8 cellular contexts compared by ENCODE assay signal in the genomic region with DNA sequence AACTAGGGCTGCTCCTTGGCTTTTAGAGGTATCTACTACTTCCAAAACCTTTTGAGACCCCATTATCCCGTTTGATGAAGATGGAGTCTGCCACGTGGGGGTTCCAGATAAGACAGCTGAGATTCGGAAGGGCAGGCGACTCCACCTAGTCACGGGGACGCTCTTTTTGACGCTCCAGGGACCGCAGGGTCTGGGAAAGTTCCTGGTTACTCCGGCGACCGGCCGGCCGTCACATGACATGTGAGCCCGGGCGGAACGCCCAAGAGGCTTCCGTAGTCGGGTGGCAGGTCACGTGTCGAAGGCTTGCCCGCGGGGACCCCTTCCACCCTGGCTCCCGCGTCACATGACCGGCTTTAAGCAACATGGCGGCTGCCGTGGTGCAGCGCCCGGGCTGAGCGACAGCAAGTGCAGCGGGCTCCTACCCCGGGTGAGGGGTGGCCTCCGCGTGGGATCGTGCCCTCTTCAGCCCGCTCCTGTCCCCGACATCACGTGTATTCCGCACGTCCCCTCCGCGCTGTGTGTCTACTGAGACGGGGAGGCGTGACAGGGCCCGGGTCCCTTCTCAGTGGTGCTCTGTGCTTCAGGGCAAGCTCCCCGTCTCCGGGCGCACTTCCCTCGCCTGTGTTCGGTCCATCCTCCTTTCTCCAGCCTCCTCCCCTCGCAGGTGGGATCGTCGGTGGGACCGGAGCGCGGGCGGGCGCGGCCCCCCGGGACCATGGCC. TPM values are rescaled to one million over a fixed set of nuclear protein-coding genes. Genes with fewer than 3 reads are reported as not detected.
DNase-seq lines count a peak whose midpoint lies in the region; ATAC-seq, FAIRE-seq and TF ChIP-seq lines count a peak whose summit lies in the region.

A gene with protein sequence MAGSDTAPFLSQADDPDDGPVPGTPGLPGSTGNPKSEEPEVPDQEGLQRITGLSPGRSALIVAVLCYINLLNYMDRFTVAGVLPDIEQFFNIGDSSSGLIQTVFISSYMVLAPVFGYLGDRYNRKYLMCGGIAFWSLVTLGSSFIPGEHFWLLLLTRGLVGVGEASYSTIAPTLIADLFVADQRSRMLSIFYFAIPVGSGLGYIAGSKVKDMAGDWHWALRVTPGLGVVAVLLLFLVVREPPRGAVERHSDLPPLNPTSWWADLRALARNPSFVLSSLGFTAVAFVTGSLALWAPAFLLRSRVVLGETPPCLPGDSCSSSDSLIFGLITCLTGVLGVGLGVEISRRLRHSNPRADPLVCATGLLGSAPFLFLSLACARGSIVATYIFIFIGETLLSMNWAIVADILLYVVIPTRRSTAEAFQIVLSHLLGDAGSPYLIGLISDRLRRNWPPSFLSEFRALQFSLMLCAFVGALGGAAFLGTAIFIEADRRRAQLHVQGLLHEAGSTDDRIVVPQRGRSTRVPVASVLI (plus strand): TSS at position 342 of the 721 bp plus-strand sequence. CDS start 374 bp downstream, at position 716.

- 0% methylated on average over 28 of the region's 60 CpGs for WGBS in HepG2 (ENCODE audit: low lambda C conversion rate)

- no peaks in the 10 kb centered on the region for H3K9me3 ChIP-seq in BLaER1
- no peaks in the 10 kb centered on the region for H3K9me3 ChIP-seq in HepG2 (ENCODE audit: low read length)

- TF ChIP-seq POLR2A in HepG2 (IDR thresholded peaks at IDR 0.05; ENCODE audit: insufficient read depth in 1 of 2, low read depth in 2 of 2, low read length in 2 of 2): peak; percentile 88 to 89

- H3K4me2 ChIP-seq in BLaER1 (peak within 1 kb of the TSS; percentile 99), HepG2 (ENCODE audit: low read depth, low read length) (peak within 1 kb of the TSS; percentile 94)

- TF ChIP-seq RAD21 in HepG2 (CRISPR knock-in tag; IDR thresholded peaks at IDR 0.05): peak; percentile 58; the same call in 1 of the 2 replicates

- peaks cover 17% of the 10 kb centered on the region for H3K79me2 ChIP-seq in HepG2 (ENCODE audit: insufficient read depth, low read length)

- H3K27me3 ChIP-seq in BLaER1 (no peaks in the 10 kb centered on the region), HepG2 (ENCODE audit: control insufficient read depth in 1 of 2, insufficient read depth in 2 of 2, low read length in 2 of 2) (no peaks in the 10 kb centered on the region; a peak in 1 of 5 replicates)

- ATAC-seq in GM19372 (IDR thresholded peaks at IDR 0.05; ENCODE audit: low read depth, unreplicated experiment): peak; percentile 93
- ATAC-seq in HG03558 (IDR thresholded peaks at IDR 0.05; ENCODE audit: extremely low read depth, unreplicated experiment): peak; percentile 68
- peak; percentile 91 for ATAC-seq in HepG2

- BruUV-seq in HepG2 (replicated peaks; lab: Mats Ljungman, UMichigan): no TSS peak

- H3K4me3 ChIP-seq in BLaER1 (peak within 1 kb of the TSS; percentile 96), HepG2 (replicated peaks in 1 of 3; ENCODE audit: insufficient read depth in 1 of 3, low read depth in 2 of 3, low read length in 3 of 3) (peak within 1 kb of the TSS; percentile 93 to 100 (median 100))

- intact Hi-C loops in HepG2 (cut with micrococcal nuclease; ENCODE audit: unreplicated experiment): no loop called here

- FAIRE-seq in HepG2 (lab: Jason Lieb, UNC): peak; percentile 84

- POLR2A ChIA-PET in HepG2 (lab: Yijun Ruan, JAX): interaction anchor here (1.0 to 1.9 kb wide), 8 partner anchors 8 to 152 kb away, joined by 3 to 10 read pairs (median 5); a partner anchor contains a TSS

- TF ChIP-seq EP300 in HepG2 (IDR thresholded peaks at IDR 0.05; ENCODE audit: low read depth in 2 of 2, low read length in 2 of 2) (peak in 1 of 2 experiments; percentile 42; a peak in 1 of 4 replicates), HepG2 (CRISPR knock-in tag; IDR thresholded peaks at IDR 0.05; ENCODE audit: borderline replicate concordance) (no peak; the same call in 1 of the 2 replicates)

- H3K4me1 ChIP-seq in BLaER1 (peaks cover 24% of the 10 kb centered on the region), HepG2 (ENCODE audit: insufficient read depth, low read length) (peaks cover 24% of the 10 kb centered on the region)

- DNase-seq in NCI-H774 (lab: John Stamatoyannopoulos, UW): peak; percentile 90
- peak; percentile 86 to 89 for DNase-seq in activated CD4-positive, alpha-beta T cell treated with anti-CD3 and anti-CD28 coated beads, Interleukin-2, amount 50 U/mL, for 4 hours
- peak; percentile 94 to 98 for DNase-seq in dermis microvascular lymphatic vessel endothelial cell (ENCODE audit: low read depth in 2 of 2)
- peak; percentile 94 for DNase-seq in HepG2 (ENCODE audit: low spot score)
- peak; percentile 91 for DNase-seq in stimulated activated CD4-positive, alpha-beta T cell treated with anti-CD3 and anti-CD28 coated beads, Interleukin-4, amount 100 ng/mL, for 1 hour

- peak; percentile 29; the same call in 1 of the 2 replicates for TF ChIP-seq CTCF in HepG2 (CRISPR knock-in tag; IDR thresholded peaks at IDR 0.05)

- H4K20me1 ChIP-seq in BLaER1 (no peaks in the 10 kb centered on the region), HepG2 (ENCODE audit: insufficient read depth, low read length) (no peaks in the 10 kb centered on the region)

- H3K9ac ChIP-seq in BLaER1 (peak within 1 kb of the TSS; percentile 88), HepG2 (ENCODE audit: insufficient read depth, low read depth, low read length) (peak within 1 kb of the TSS; percentile 88)

- CTCF ChIA-PET in HepG2 (lab: Yijun Ruan, JAX; ENCODE audit: low intra/inter-chr PET ratio, low total read pairs): no interaction called here

- peak within 1 kb of the TSS; percentile 90 for H2AFZ ChIP-seq in HepG2 (ENCODE audit: low read length)

- in situ Hi-C loops in HepG2 (cut with HindIII; ENCODE audit: extremely low pct_ligation_motif_present, low pct_unique_long_range_greater_than_20kb): no loop called here

- peaks cover 19% of the 10 kb centered on the region for H3K36me3 ChIP-seq in BLaER1
- H3K36me3 ChIP-seq in HepG2 (replicated peaks in 1 of 2; ENCODE audit: control insufficient read depth in 1 of 2, insufficient read depth in 2 of 2, low read length in 2 of 2): peaks cover 9 to 11% of the 10 kb centered on the region in 2 experiments; a peak in 3 of 5 replicates

- H3K27ac ChIP-seq in BLaER1 (peak within 1 kb of the TSS; percentile 87), HepG2 (ENCODE audit: extremely low read length, insufficient read depth, low read length) (peak within 1 kb of the TSS; percentile 60)

TF ChIP-seq in HepG2, 621 proteins besides CTCF, POLR2A, EP300 and RAD21 (continues in another document):
- TF ChIP-seq, protein P1, sequence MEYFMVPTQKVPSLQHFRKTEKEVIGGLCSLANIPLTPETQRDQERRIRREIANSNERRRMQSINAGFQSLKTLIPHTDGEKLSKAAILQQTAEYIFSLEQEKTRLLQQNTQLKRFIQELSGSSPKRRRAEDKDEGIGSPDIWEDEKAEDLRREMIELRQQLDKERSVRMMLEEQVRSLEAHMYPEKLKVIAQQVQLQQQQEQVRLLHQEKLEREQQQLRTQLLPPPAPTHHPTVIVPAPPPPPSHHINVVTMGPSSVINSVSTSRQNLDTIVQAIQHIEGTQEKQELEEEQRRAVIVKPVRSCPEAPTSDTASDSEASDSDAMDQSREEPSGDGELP (IDR thresholded peaks at IDR 0.05; ENCODE audit: borderline replicate concordance, low read depth): peak; percentile 92; the same call in 1 of the 2 replicates
- TF ChIP-seq FOXK1 (CRISPR knock-in tag; IDR thresholded peaks at IDR 0.05; ENCODE audit: borderline replicate concordance, low read depth) (peak; percentile 96), FOXC1 (CRISPR knock-in tag; IDR thresholded peaks at IDR 0.05; ENCODE audit: borderline replicate concordance) (peak; percentile 93), ONECUT2 (CRISPR knock-in tag; IDR thresholded peaks at IDR 0.05) (peak; percentile 59; the same call in 1 of the 2 replicates), NFYB (CRISPR knock-in tag; IDR thresholded peaks at IDR 0.05) (peak; percentile 75), ZNF850 (CRISPR knock-in tag; conservative IDR thresholded peaks at IDR 0.05) (no peak; the same call in 1 of the 2 replicates), BRD4 (CRISPR knock-in tag; IDR thresholded peaks at IDR 0.05) (peak; percentile 92), DMAP1 (CRISPR knock-in tag; IDR thresholded peaks at IDR 0.05) (peak; percentile 93), SOX6 (IDR thresholded peaks at IDR 0.05) (no peak), SOX6 (CRISPR knock-in tag; IDR thresholded peaks at IDR 0.05) (peak; percentile 74), MED13 (CRISPR knock-in tag; IDR thresholded peaks at IDR 0.05) (peak; percentile 72; the same call in 1 of the 2 replicates), ZNF816 (CRISPR knock-in tag; IDR thresholded peaks at IDR 0.05; ENCODE audit: borderline replicate concordance) (no peak), SNAI1 (CRISPR knock-in tag; IDR thresholded peaks at IDR 0.05; ENCODE audit: borderline replicate concordance) (peak; percentile 93)

RNA-seq across cellular contexts. Expression of the gene that starts here (rescaled TPM):
- total RNA-seq in dermis microvascular lymphatic vessel endothelial cell (20.8 and 38.9 TPM in 2 replicates), HepG2 (2016; rRNA removed; fragmentation: Illumina TruSeq; extraction: Trizol) (18.3 and 38.8 TPM in 2 replicates)
- 13.0 and 15.9 TPM in 2 replicates for total RNA-seq in HepG2 (2016; cell fraction: cytosol; rRNA removed; fragmentation: Illumina TruSeq; extraction: Trizol; ENCODE audit: low read depth)
- 17.8 and 38.0 TPM in 2 replicates for total RNA-seq in HepG2 (2016; cell fraction: insoluble cytoplasmic fraction; rRNA removed; fragmentation: Illumina TruSeq; extraction: Trizol)
- total RNA-seq in HepG2 (2016; cell fraction: membrane; rRNA removed; fragmentation: Illumina TruSeq; extraction: Trizol): 23.6 and 31.2 TPM in 2 replicates
- 30.5 and 35.2 TPM in 2 replicates for total RNA-seq in HepG2 (2016; cell fraction: nucleus; rRNA removed; fragmentation: Illumina TruSeq; extraction: Trizol)
- polyA plus RNA-seq in HepG2 (2011; rRNA removed): 24.3 and 25.6 TPM in 2 replicates
- 25.3 and 36.6 TPM in 2 replicates for polyA plus RNA-seq in HepG2 (2011; cell fraction: cytosol; rRNA removed)
- polyA plus RNA-seq in HepG2 (2011; cell fraction: nucleus; rRNA removed): 80.6 and 105 TPM in 2 replicates
- polyA plus RNA-seq in HepG2 (2012): 25.8 and 30.2 TPM in 2 replicates
- 16.4 and 19.8 TPM in 2 replicates for polyA plus RNA-seq in HepG2 (2016; cell fraction: cytosol; fragmentation: Illumina TruSeq; extraction: Trizol; ENCODE audit: low read depth)
- 25.1 and 26.7 TPM in 2 replicates for polyA plus RNA-seq in HepG2 (2016; cell fraction: insoluble cytoplasmic fraction; fragmentation: Illumina TruSeq; extraction: Trizol; ENCODE audit: low read depth)
- polyA plus RNA-seq in HepG2 (2016; cell fraction: membrane; fragmentation: Illumina TruSeq; extraction: Trizol; ENCODE audit: low read depth): 23.9 and 29.7 TPM in 2 replicates
- polyA plus RNA-seq in HepG2 (2016; cell fraction: nucleus; fragmentation: Illumina TruSeq; extraction: Trizol; ENCODE audit: insufficient read depth, low read depth): 75.3 and 81.1 TPM in 2 replicates
- polyA minus RNA-seq in HepG2 (2011; rRNA and poly(A)+ RNA removed; ENCODE audit: low replicate concordance): 60.3 and 75.2 TPM in 2 replicates
- 27.4 and 28.1 TPM in 2 replicates for polyA minus RNA-seq in HepG2 (2011; cell fraction: cytosol; rRNA and poly(A)+ RNA removed)
- polyA minus RNA-seq in HepG2 (2011; cell fraction: nucleus; rRNA and poly(A)+ RNA removed): 11.1 and 11.8 TPM in 2 replicates

Comparison
In these comparisons a context has a peak if more than half of its experiments do, and no peak if none do; other contexts are left out.
1. Peak in every context shown above with its lines: DNase-seq, ATAC-seq, H3K4me3 ChIP-seq and H3K27ac ChIP-seq.